20 cellular contexts compared by ENCODE assay signal in genomic region chr14:71271166-71271945, GRCh38.
"Had no signal": no experiment of that assay in that cellular context is flagged by ENCODE, and none has a peak within 500 bp of the region (broad histone marks: within the 10 kb centered on the region; RNA-seq: fewer than 3 reads in every experiment).

No MANE protein-coding gene starts in this region.

- H3K9me3 ChIP-seq: prostate gland, right lobe of liver, testis, tibial artery had no signal

- DNase-seq: dorsolateral prefrontal cortex; effector CD4-positive, alpha-beta T cell; hypothalamus; immature natural killer cell; left ventricle myocardium superior; right lobe of liver; small intestine; stimulated activated CD4-positive, alpha-beta T cell treated with anti-CD3 and anti-CD28 coated beads, Interleukin-15, amount 100 ng/mL, for 24 hours; stimulated activated CD4-positive, alpha-beta T cell treated with anti-CD3 and anti-CD28 coated beads, Interleukin-2, amount 100 ng/mL, for 48 hours; stimulated activated CD8-positive, alpha-beta memory T cell treated with anti-CD3 and anti-CD28 coated beads, Interleukin-4, amount 100 ng/mL, for 48 hours; stimulated activated naive CD4-positive, alpha-beta T cell; substantia nigra; testis; tibial artery had no signal

- H3K4me3 ChIP-seq: dorsolateral prefrontal cortex, lung, neural progenitor cell, prostate gland, right lobe of liver, testis, tibial artery had no signal

- H3K36me3 ChIP-seq: neural progenitor cell, prostate gland, right lobe of liver, tibial artery had no signal

- ATAC-seq: left ventricle myocardium superior, right lobe of liver had no signal

- FAIRE-seq: colon, frontal cortex, keratinocyte, small intestine had no signal

- H3K27me3 ChIP-seq: dorsolateral prefrontal cortex, neural progenitor cell, right lobe of liver, testis, tibial artery had no signal

- H3K4me1 ChIP-seq: neural progenitor cell, prostate gland, testis had no signal
